ENCODE assay signal across 8 cellular contexts in genomic region chr6:7108196-7108963, GRCh38. TPM values are rescaled to one million over a fixed set of nuclear protein-coding genes. Genes with fewer than 3 reads are reported as not detected.
DNase-seq lines count a peak whose midpoint lies in the region; FAIRE-seq and TF ChIP-seq lines count a peak whose summit lies in the region.

No MANE protein-coding gene starts in this region.

- peak overlapping the region; percentile 99 for H3K18ac ChIP-seq in trophoblast cell (ENCODE audit: low read length)

- peaks cover 22% of the 10 kb centered on the region for H3K79me2 ChIP-seq in trophoblast cell (ENCODE audit: control insufficient read depth, insufficient read depth, low read length, poor library complexity)

- H4K91ac ChIP-seq in trophoblast cell (ENCODE audit: low read depth, low read length) = peak overlapping the region; percentile 99

- peak overlapping the region; percentile 93 for H2BK12ac ChIP-seq in trophoblast cell (ENCODE audit: low read length)

- H2BK5ac ChIP-seq in trophoblast cell (ENCODE audit: low read depth, low read length, poor library complexity) = peak overlapping the region; percentile 99

- peak overlapping the region; percentile 91 to 98 (median 95) for H3K4me3 Mint-ChIP-seq in CD8-positive, alpha-beta memory T cell
- peak overlapping the region; percentile 93 for H3K4me3 Mint-ChIP-seq in activated naive CD4-positive, alpha-beta T cell treated with anti-CD3 and anti-CD28 coated beads, Interleukin-2, amount 50 U/mL, for 24 hours

- H3K27me3 Mint-ChIP-seq in CD8-positive, alpha-beta memory T cell = peaks cover 0 to 1% of the 10 kb centered on the region in 2 donors
- H3K27me3 Mint-ChIP-seq in activated naive CD4-positive, alpha-beta T cell treated with anti-CD3 and anti-CD28 coated beads, Interleukin-2, amount 50 U/mL, for 24 hours = no peaks in the 10 kb centered on the region

- CTCF ChIA-PET in CD8-positive, alpha-beta memory T cell (lab: Charles Lee) = interaction anchor here (0.8 to 4.4 kb wide), 4 partner anchors 10 to 27 kb away, joined by 4 to 18 read pairs (median 5); no protein-coding TSS in a partner anchor

- peak overlapping the region; percentile 74 for H3K27ac ChIP-seq in CD8-positive, alpha-beta memory T cell (ENCODE audit: low read depth, low read length)
- peak overlapping the region; percentile 27 for H3K27ac ChIP-seq in cardiac muscle cell
- peak overlapping the region; percentile 94 for H3K27ac ChIP-seq in trophoblast cell (ENCODE audit: low read depth, low read length)

- no peak overlapping the region for H3K23ac ChIP-seq in trophoblast cell (ENCODE audit: low read length)

- DNase-seq in CD8-positive, alpha-beta memory T cell = peak; percentile 29 to 59 (median 43)
- DNase-seq in H7 (peak; percentile 81), RCC 7860 (ENCODE audit: low spot score) (peak; percentile 52), cardiac muscle cell (ENCODE audit: low read depth in 1 of 2, low spot score in 1 of 2) (peak; percentile 69 to 81), trophoblast cell (peak; percentile 82 to 87), pons (ENCODE audit: low spot score) (no peak), HPDE6-E6E7 (ENCODE audit: extremely low spot score) (no peak)

- peaks cover 37% of the 10 kb centered on the region for H3K4me1 ChIP-seq in CD8-positive, alpha-beta memory T cell (ENCODE audit: insufficient read depth, low read length)
- peaks cover 34% of the 10 kb centered on the region for H3K4me1 ChIP-seq in cardiac muscle cell (ENCODE audit: low read depth)
- H3K4me1 ChIP-seq in trophoblast cell (ENCODE audit: control insufficient read depth in 1 of 2, insufficient read depth in 2 of 2, low read length in 2 of 2) = peaks cover 10 to 19% of the 10 kb centered on the region in 2 experiments

- TF ChIP-seq CTCF in cardiac muscle cell (IDR thresholded peaks at IDR 0.05; ENCODE audit: low read depth, low read length) = no peak

- peak overlapping the region; percentile 96 for H4K8ac ChIP-seq in trophoblast cell (ENCODE audit: low read depth, low read length)

- peak overlapping the region; percentile 94 for H3K9ac ChIP-seq in trophoblast cell (ENCODE audit: low read length)

- peak overlapping the region; percentile 90 for H3K4me2 ChIP-seq in trophoblast cell (ENCODE audit: low read length)

- H3K4me1 Mint-ChIP-seq in CD8-positive, alpha-beta memory T cell = peaks cover 41 to 50% (median 49%) of the 10 kb centered on the region in 3 donors
- peaks cover 49% of the 10 kb centered on the region for H3K4me1 Mint-ChIP-seq in activated naive CD4-positive, alpha-beta T cell treated with anti-CD3 and anti-CD28 coated beads, Interleukin-2, amount 50 U/mL, for 24 hours

- POLR2A ChIA-PET in CD8-positive, alpha-beta memory T cell (lab: Charles Lee) = interaction anchor here (1.2 to 3.4 kb wide), 3 partner anchors 21 to 32 kb away, joined by 3 to 27 read pairs (median 15); no protein-coding TSS in a partner anchor

- peaks cover 34% of the 10 kb centered on the region for H3K79me1 ChIP-seq in trophoblast cell (ENCODE audit: low read length)

- H2AK5ac ChIP-seq in trophoblast cell (ENCODE audit: low read length) = peak overlapping the region; percentile 85

- H3K36me3 ChIP-seq in CD8-positive, alpha-beta memory T cell (ENCODE audit: insufficient read depth, low read length) = no peaks in the 10 kb centered on the region
- H3K36me3 ChIP-seq in H7 (replicated peaks; ENCODE audit: control insufficient read depth, insufficient read depth, low read length) (no peaks in the 10 kb centered on the region), cardiac muscle cell (no peaks in the 10 kb centered on the region), trophoblast cell (ENCODE audit: control insufficient read depth in 1 of 2, insufficient read depth in 2 of 2, low read length in 2 of 2) (no peaks in the 10 kb centered on the region)

- peak overlapping the region; percentile 92 for H4K12ac ChIP-seq in trophoblast cell (ENCODE audit: low read depth, low read length)

- peak overlapping the region; percentile 95 for H2BK120ac ChIP-seq in trophoblast cell (ENCODE audit: insufficient read depth, low read length, poor library complexity)

- peak overlapping the region; percentile 72 for H3K4me3 ChIP-seq in CD8-positive, alpha-beta memory T cell (ENCODE audit: low read length)
- peak overlapping the region; percentile 90 for H3K4me3 ChIP-seq in H7 (ENCODE audit: insufficient read depth, low read depth, low read length)
- H3K4me3 ChIP-seq in cardiac muscle cell = peak overlapping the region; percentile 89
- peak overlapping the region; percentile 98 for H3K4me3 ChIP-seq in trophoblast cell (ENCODE audit: low read depth, low read length)

- H3K36me3 Mint-ChIP-seq in CD8-positive, alpha-beta memory T cell = peaks cover 0 to 17% (median 0%) of the 10 kb centered on the region in 3 donors
- H3K36me3 Mint-ChIP-seq in activated naive CD4-positive, alpha-beta T cell treated with anti-CD3 and anti-CD28 coated beads, Interleukin-2, amount 50 U/mL, for 24 hours = peaks cover 2% of the 10 kb centered on the region

- H3K14ac ChIP-seq in trophoblast cell (ENCODE audit: low read length) = peak overlapping the region; percentile 99

- WGBS in trophoblast cell (ENCODE audit: extremely low coverage, insufficient coverage, insufficient read length) = no CpG with 5 or more reads among the region's 94 CpGs

- H2AFZ ChIP-seq in trophoblast cell (ENCODE audit: insufficient read depth, low read length, poor library complexity) = peak overlapping the region; percentile 61

- FAIRE-seq in RCC 7860 (lab: Jason Lieb, UNC) = no peak

- H3K9me3 ChIP-seq in CD8-positive, alpha-beta memory T cell (ENCODE audit: low read length) = no peaks in the 10 kb centered on the region
- H3K9me3 ChIP-seq in cardiac muscle cell (ENCODE audit: low read depth) (no peaks in the 10 kb centered on the region), trophoblast cell (ENCODE audit: insufficient read depth, low read depth, low read length) (no peaks in the 10 kb centered on the region)

- peaks cover 0 to 3% (median 0%) of the 10 kb centered on the region in 5 donors for H3K9me3 Mint-ChIP-seq in CD8-positive, alpha-beta memory T cell
- no peaks in the 10 kb centered on the region for H3K9me3 Mint-ChIP-seq in activated naive CD4-positive, alpha-beta T cell treated with anti-CD3 and anti-CD28 coated beads, Interleukin-2, amount 50 U/mL, for 24 hours

- peak overlapping the region; percentile 90 to 97 (median 94) for H3K27ac Mint-ChIP-seq in CD8-positive, alpha-beta memory T cell
- H3K27ac Mint-ChIP-seq in activated naive CD4-positive, alpha-beta T cell treated with anti-CD3 and anti-CD28 coated beads, Interleukin-2, amount 50 U/mL, for 24 hours = peak overlapping the region; percentile 93

- peak overlapping the region; percentile 96 for H3K4ac ChIP-seq in trophoblast cell (ENCODE audit: low read depth, low read length)

- no peaks in the 10 kb centered on the region for H3K27me3 ChIP-seq in CD8-positive, alpha-beta memory T cell (ENCODE audit: insufficient read depth, low read length, poor library complexity, severe bottlenecking)
- H3K27me3 ChIP-seq in H7 (ENCODE audit: control insufficient read depth, insufficient read depth, low read length) (peaks cover 2% of the 10 kb centered on the region; the same call in 1 of the 2 replicates), cardiac muscle cell (no peaks in the 10 kb centered on the region), trophoblast cell (ENCODE audit: insufficient read depth, low read length) (no peaks in the 10 kb centered on the region)

RNA-seq across cellular contexts. Expression of gene RREB1, which starts 0.6 kb away (rescaled TPM):
- total RNA-seq in CD8-positive, alpha-beta memory T cell = 10 to 100 TPM; 17.7 to 18.7 TPM
- 8.5 TPM for polyA plus RNA-seq in CD8-positive, alpha-beta memory T cell
- total RNA-seq in H7 (2014; rRNA removed; shearing (Covaris generic)) = 24.2 and 31.9 TPM in 2 replicates
- total RNA-seq in cardiac muscle cell = 30.5 and 55.3 TPM in 2 replicates
- polyA plus RNA-seq in cardiac muscle cell = 15.4 and 22.1 TPM in 2 replicates
- polyA plus RNA-seq in trophoblast cell (2013) = 45.6 and 46.8 TPM in 2 replicates

Comparison
In these comparisons a context has a peak if more than half of its experiments do, and no peak if none do; other contexts are left out.
1. DNase-seq: peak in CD8-positive, alpha-beta memory T cell (5 of 5), H7 (single experiment), RCC 7860 (single experiment), cardiac muscle cell (2 of 2) and trophoblast cell (2 of 2); none in pons (single experiment) and HPDE6-E6E7 (single experiment).
2. H3K27ac ChIP-seq: peak in every context shown above with its lines; median percentile 94 in trophoblast cell; 74 in CD8-positive, alpha-beta memory T cell; 27 in cardiac muscle cell.
3. Peak in every context shown above with its lines, with median percentiles within 50 percentile points of each other: H3K4me3 ChIP-seq.